21 cellular contexts compared by ENCODE assay signal in genomic region chr18:77876319-77876865, GRCh38.
A peak's percentile ranks its signal among the peaks of the same experiment; 100 is the strongest.
DNase-seq lines count a peak whose midpoint lies in the region; ATAC-seq, FAIRE-seq and TF ChIP-seq lines count a peak whose summit lies in the region.
"Had no signal": no experiment of that assay in that cellular context is flagged by ENCODE, and none has a peak within 500 bp of the region (broad histone marks: within the 10 kb centered on the region; RNA-seq: fewer than 3 reads in every experiment).

No MANE protein-coding gene starts in this region.

- no peak for DNase-seq in GM12891 (ENCODE audit: insufficient read length, low spot score)
- peak; percentile 7 for DNase-seq in KBM-7
- peak; percentile 54 to 84 for DNase-seq in NCI-H524 (lab: John Stamatoyannopoulos, UW)
- DNase-seq in WERI-Rb-1, result peak; percentile 60
- DNase-seq in H4 (ENCODE audit: low spot score), result no peak
- no peak for DNase-seq in iPS-NIHi11 (ENCODE audit: low spot score)
- no peak for DNase-seq in sciatic nerve (ENCODE audit: low spot score)
- DNase-seq: BE2C; Calu3; GOT3; HCEC 1CT; IMR-90; NCI-H2029; NCI-H446 treated with DMSO at 0.1 percent for 48 hours; NCI-H69; NK-92 treated with Interleukin-12 subunit alpha and Interleukin-12 subunit beta, amount 100 ng/mL, for 24 hours; SHP77 treated with DMSO at 0.1 percent for 48 hours; T-helper 17 cell; T1000 had no signal

- H3K4me3 ChIP-seq in WERI-Rb-1 (ENCODE audit: low read depth, low read length), result 0 out of 2 replicates have a peak overlapping the region, but pooled peaks have one; percentile 2

- no peak for TF ChIP-seq CTCF in WERI-Rb-1 (IDR thresholded peaks at IDR 0.05; ENCODE audit: low read depth, low read length)

- intact Hi-C loops in sciatic nerve (cut with DNase I), result no loop called here

- H3K27me3 ChIP-seq in WERI-Rb-1 (ENCODE audit: insufficient read depth, low read depth, severe bottlenecking), result no peaks in the 10 kb centered on the region

- H3K27ac ChIP-seq in WERI-Rb-1, result peak overlapping the region; percentile 21
- H3K27ac ChIP-seq: RWPE1 had no signal

- in situ Hi-C loops in KBM-7 (cut with MboI; ENCODE audit: low pct_unique_long_range_greater_than_20kb, low sequenced_read_pairs), result no loop called here

- H3K36me3 ChIP-seq in WERI-Rb-1, result no peaks in the 10 kb centered on the region
- H3K36me3 ChIP-seq: BE2C had no signal

- FAIRE-seq in GM12891 (lab: Jason Lieb, UNC), result no peak

- no peak for TF ChIP-seq POLR2A in GM12891 (IDR thresholded peaks at IDR 0.05; ENCODE audit: low read depth, low read length)

- H3K9me3 ChIP-seq in WERI-Rb-1 (ENCODE audit: severe bottlenecking), result no peaks in the 10 kb centered on the region
- H3K9me3 ChIP-seq: BE2C had no signal

- ATAC-seq in sciatic nerve, result no peak
- ATAC-seq: Panc1, T-helper 17 cell had no signal

TF ChIP-seq in GM12891, 5 proteins besides CTCF, POLR2A, EP300 and RAD21:
- TF ChIP-seq PAX5 (IDR thresholded peaks at IDR 0.05; ENCODE audit: insufficient read depth, low read length, severe bottlenecking), result no peak
- 0 out of 2 replicates have a peak, but pooled peaks have one; percentile 13 for TF ChIP-seq SPI1 (IDR thresholded peaks at IDR 0.05; ENCODE audit: low read depth, low read length)
- no peak for TF ChIP-seq POU2F2 (IDR thresholded peaks at IDR 0.05; ENCODE audit: low read depth, low read length)
- no peak for TF ChIP-seq POLR2AphosphoS5 (IDR thresholded peaks at IDR 0.05; ENCODE audit: low read depth, low read length)

Comparison
In these comparisons a context has a peak if more than half of its experiments do, and no peak if none do; other contexts are left out.
1. DNase-seq: peak in KBM-7 (single experiment), NCI-H524 (2 of 2) and WERI-Rb-1 (single experiment); none in GM12891 (single experiment), H4 (single experiment), iPS-NIHi11 (single experiment) and sciatic nerve (single experiment).